ENCODE assay signal across 11 cellular contexts in genomic region chr7:54811016-54811924, GRCh38. TPM values are rescaled to one million over a fixed set of nuclear protein-coding genes. Genes with fewer than 3 reads are reported as not detected.
DNase-seq lines count a peak whose midpoint lies in the region; ATAC-seq and TF ChIP-seq lines count a peak whose summit lies in the region.
"Had no signal": no experiment of that assay in that cellular context is flagged by ENCODE, and none has a peak within 500 bp of the region (broad histone marks: within the 10 kb centered on the region; RNA-seq: fewer than 3 reads in every experiment).

No MANE protein-coding gene starts in this region.

- no peak overlapping the region for H2BK15ac ChIP-seq in mesendoderm (replicated peaks; ENCODE audit: low read depth)

- H3K79me2 ChIP-seq in mesendoderm (ENCODE audit: control insufficient read depth, insufficient read depth, low read length), result no peaks in the 10 kb centered on the region

- H3K56ac ChIP-seq in mesendoderm (ENCODE audit: low read length), result no peak overlapping the region

- H3K23ac ChIP-seq in mesendoderm (ENCODE audit: low read length), result no peak overlapping the region

- DNase-seq in GM03348 (ENCODE audit: low spot score) (peak; percentile 50), adipocyte (ENCODE audit: low read depth) (peak; percentile 87), foreskin fibroblast (peak; percentile 77 to 85), gastrocnemius medialis (no peak), NCI-H2171 treated with DMSO at 0.1 percent for 48 hours (lab: John Stamatoyannopoulos, UW) (no peak), COLO668 (lab: John Stamatoyannopoulos, UW; ENCODE audit: unreplicated experiment) (no peak), CD1c-positive myeloid dendritic cell (ENCODE audit: extremely low spot score) (no peak), mesendoderm (no peak)
- DNase-seq: DMS 273 treated with DMSO at 0.1 percent for 48 hours, NCI-H748 treated with DMSO at 0.1 percent for 48 hours, T-helper 17 cell had no signal

- intact Hi-C loops in gastrocnemius medialis (cut with DNase I; ENCODE audit: low total_unique reads), result no loop called here

- H3K4me3 ChIP-seq in adipocyte (ENCODE audit: low read length) (no peak overlapping the region), foreskin fibroblast (ENCODE audit: low read depth in 1 of 2, low read length in 2 of 2) (no peak overlapping the region), gastrocnemius medialis (no peak overlapping the region), mesendoderm (ENCODE audit: low read length) (no peak overlapping the region)

- no peak overlapping the region for H4K8ac ChIP-seq in mesendoderm (ENCODE audit: low read depth, low read length)

- no peak overlapping the region for H3K4ac ChIP-seq in mesendoderm (ENCODE audit: low read depth, low read length)

- no peak overlapping the region for H3K4me2 ChIP-seq in mesendoderm (ENCODE audit: low read length)

- in situ Hi-C loops in gastrocnemius medialis (cut with MboI; ENCODE audit: low sequenced_read_pairs in 4 of 4), result no loop called here

- WGBS in mesendoderm (ENCODE audit: extremely low coverage, insufficient coverage, low lambda C conversion rate), result no CpG with 5 or more reads among the region's 7 CpGs

- H2AK5ac ChIP-seq in mesendoderm (ENCODE audit: low read length), result no peak overlapping the region

- H3K27me3 ChIP-seq in adipocyte (replicated peaks; ENCODE audit: control insufficient read depth, insufficient read depth, low read length) (no peaks in the 10 kb centered on the region), gastrocnemius medialis (no peaks in the 10 kb centered on the region), mesendoderm (ENCODE audit: insufficient read depth, low read length, poor library complexity) (no peaks in the 10 kb centered on the region)

- H2BK5ac ChIP-seq in mesendoderm (ENCODE audit: low read length), result no peak overlapping the region

- H3K9me3 ChIP-seq in adipocyte (ENCODE audit: control insufficient read depth, low read length) (no peaks in the 10 kb centered on the region), gastrocnemius medialis (no peaks in the 10 kb centered on the region)

- H3K9ac ChIP-seq in adipocyte (ENCODE audit: low read length), result no peak overlapping the region
- no peak overlapping the region for H3K9ac ChIP-seq in mesendoderm (ENCODE audit: low read length)

- TF ChIP-seq CTCF in foreskin fibroblast (IDR thresholded peaks at IDR 0.05; ENCODE audit: low read depth, low read length) (no peak), gastrocnemius medialis (IDR thresholded peaks at IDR 0.05 in 4 of 5, conservative IDR thresholded peaks at IDR 0.05 in 1 of 5) (no peak)

- no peaks in the 10 kb centered on the region for H3K36me3 ChIP-seq in adipocyte (ENCODE audit: control insufficient read depth, insufficient read depth, low read length, severe bottlenecking)
- no peaks in the 10 kb centered on the region for H3K36me3 ChIP-seq in gastrocnemius medialis
- no peaks in the 10 kb centered on the region for H3K36me3 ChIP-seq in mesendoderm (ENCODE audit: control insufficient read depth, insufficient read depth, low read length)

- H3K18ac ChIP-seq in mesendoderm (ENCODE audit: low read length), result no peak overlapping the region

- H3K4me1 ChIP-seq in adipocyte (ENCODE audit: control insufficient read depth, insufficient read depth, low read length) (peaks cover 25% of the 10 kb centered on the region), gastrocnemius medialis (peaks cover 11 to 13% of the 10 kb centered on the region in 2 donors), mesendoderm (ENCODE audit: control insufficient read depth, low read depth, low read length) (no peaks in the 10 kb centered on the region)

- H4K5ac ChIP-seq in mesendoderm (ENCODE audit: low read length), result no peak overlapping the region

- H2BK120ac ChIP-seq in mesendoderm (ENCODE audit: low read depth, low read length), result no peak overlapping the region

- H3K79me1 ChIP-seq in mesendoderm (ENCODE audit: low read length), result no peaks in the 10 kb centered on the region

- peak in 1 of 2 donors; percentile 47 for ATAC-seq in gastrocnemius medialis
- ATAC-seq: T-helper 17 cell had no signal

- no peak for TF ChIP-seq POLR2A in gastrocnemius medialis (IDR thresholded peaks at IDR 0.05)

- H3K27ac ChIP-seq in gastrocnemius medialis (peak overlapping the region; percentile 37 to 65 (median 48)), mesendoderm (ENCODE audit: low read depth, low read length) (no peak overlapping the region)

RNA-seq across cellular contexts. Expression of gene SEC61G, which starts 52.3 kb away (rescaled TPM):
- total RNA-seq in gastrocnemius medialis, result 100 to 1,000 TPM; 133 to 292 (median 165) TPM
- polyA plus RNA-seq in mesendoderm (2013, experiment 1 of 2), result 305 TPM
- 295 TPM for polyA plus RNA-seq in mesendoderm (2013, experiment 2 of 2)

Comparison
In these comparisons a context has a peak if more than half of its experiments do, and no peak if none do; other contexts are left out.
1. DNase-seq: peak in GM03348 (single experiment), adipocyte (single experiment) and foreskin fibroblast (2 of 2); none in gastrocnemius medialis (0 of 2), NCI-H2171 treated with DMSO at 0.1 percent for 48 hours (single experiment), COLO668 (single experiment), CD1c-positive myeloid dendritic cell (single experiment) and mesendoderm (single experiment).